In genomic region chr3:5330152-5330810, GRCh38 we compare ENCODE assay signal across 1 cellular context.
TF ChIP-seq lines count a peak whose summit lies in the region.

No MANE protein-coding gene starts in this region.

TF ChIP-seq in IMR-90, 13 proteins besides CTCF, POLR2A, EP300 and RAD21 (continued from another document):
- no peak for TF ChIP-seq ELK1 (IDR thresholded peaks at IDR 0.05; ENCODE audit: borderline replicate concordance, low read depth, low read length)
- no peak for TF ChIP-seq SMC3 (IDR thresholded peaks at IDR 0.05; ENCODE audit: low read depth, low read length)
- TF ChIP-seq MXI1 (IDR thresholded peaks at IDR 0.05; ENCODE audit: borderline replicate concordance, low read depth, low read length), result no peak
- TF ChIP-seq FOS (IDR thresholded peaks at IDR 0.05; ENCODE audit: low read depth, low read length), result peak; percentile 63; the same call in 1 of the 2 replicates
- TF ChIP-seq RCOR1 (IDR thresholded peaks at IDR 0.05; ENCODE audit: insufficient replicate concordance, low read length), result no peak
- TF ChIP-seq MAFK (IDR thresholded peaks at IDR 0.05; ENCODE audit: low read depth, low read length), result no peak
- no peak for TF ChIP-seq USF2 (IDR thresholded peaks at IDR 0.05; ENCODE audit: low read depth, low read length)
- 0 out of 2 replicates have a peak, but pooled peaks have one; percentile 5 for TF ChIP-seq BHLHE40 (IDR thresholded peaks at IDR 0.05; ENCODE audit: low read depth, low read length)
- no peak for TF ChIP-seq MAZ (IDR thresholded peaks at IDR 0.05; ENCODE audit: borderline replicate concordance, low read depth, low read length)
- TF ChIP-seq RFX5 (IDR thresholded peaks at IDR 0.05; ENCODE audit: low read depth, low read length), result no peak
